Comparison of ENCODE assay signal across 27 cellular contexts in genomic region chr6:91720323-91720722, GRCh38.
DNase-seq lines count a peak whose midpoint lies in the region; ATAC-seq, FAIRE-seq and TF ChIP-seq lines count a peak whose summit lies in the region.
"Had no signal": no experiment of that assay in that cellular context is flagged by ENCODE, and none has a peak within 500 bp of the region (broad histone marks: within the 10 kb centered on the region; RNA-seq: fewer than 3 reads in every experiment).

No MANE protein-coding gene starts in this region.

- no peak for TF ChIP-seq CTCF in GM12878 (IDR thresholded peaks at IDR 0.05 in 2 of 3, conservative IDR thresholded peaks at IDR 0.05 in 1 of 3; ENCODE audit: control insufficient read depth in 2 of 3, extremely low read depth in 1 of 3, insufficient read depth in 1 of 3, low read depth in 3 of 3, low read length in 3 of 3)

- H3K4me3 ChIP-seq in GM12878 = no peak overlapping the region
- H3K4me3 ChIP-seq: K562 had no signal

- H3K9me3 ChIP-seq in GM12878 (replicated peaks; ENCODE audit: control insufficient read depth, insufficient read depth, low read length) = no peaks in the 10 kb centered on the region

- RAD21 ChIA-PET in GM12878 (lab: Charles Lee; ENCODE audit: unreplicated experiment) = interaction anchor here (0.9 to 1.9 kb wide), 6 partner anchors 10 to 240 kb away, joined by 3 to 8 read pairs (median 3); no protein-coding TSS in a partner anchor

- TF ChIP-seq EP300 in GM12878 (IDR thresholded peaks at IDR 0.05; ENCODE audit: borderline replicate concordance in 1 of 2, control insufficient read depth in 1 of 2, low read depth in 2 of 2, low read length in 2 of 2) = no peak

- TF ChIP-seq RAD21 in GM12878 (IDR thresholded peaks at IDR 0.05; ENCODE audit: insufficient read depth, low read depth, low read length) = no peak

- no peak overlapping the region for H2AFZ ChIP-seq in GM12878 (ENCODE audit: control insufficient read depth, low read depth, low read length)

- no peak overlapping the region for H3K27ac ChIP-seq in GM12878 (ENCODE audit: control insufficient read depth, insufficient read depth)
- H3K27ac ChIP-seq: RWPE1 had no signal

- in situ Hi-C loops in GM12878 (cut with MboI) = no loop called here

- ATAC-seq in GM12878 (peak; percentile 31), GM18858 (IDR thresholded peaks at IDR 0.05; ENCODE audit: unreplicated experiment) (no peak), left ventricle myocardium superior (no peak), HG02870 (IDR thresholded peaks at IDR 0.05; ENCODE audit: unreplicated experiment) (no peak)
- ATAC-seq: K562, Panc1, T-cell had no signal

- intact Hi-C loops in GM12878 (cut with micrococcal nuclease; ENCODE audit: unreplicated experiment) (no loop called here), left ventricle myocardium superior (cut with micrococcal nuclease) (no loop called here)

- H3K79me2 ChIP-seq in GM12878 (ENCODE audit: control insufficient read depth, insufficient read depth, low read length) = no peaks in the 10 kb centered on the region

- BruUV-seq in GM12878 (replicated peaks; lab: Mats Ljungman, UMichigan) = no TSS peak

- no peak for FAIRE-seq in GM12878 (lab: Jason Lieb, UNC)
- FAIRE-seq: GM18507, H54, HTR-8/SVneo, K562 had no signal

- POLR2A ChIA-PET in GM12878 (lab: Charles Lee) = interaction anchor here (1.7 kb wide), 1 partner anchor 15 kb away, joined by 4 read pairs; no protein-coding TSS in a partner anchor

- DNase-seq in NCI-H82 (lab: John Stamatoyannopoulos, UW) (peak; percentile 36), NCI-H82 treated with DMSO at 0.1 percent for 48 hours (lab: John Stamatoyannopoulos, UW; ENCODE audit: unreplicated experiment) (no peak), GM12878 (ENCODE audit: low read depth, low spot score) (no peak), putamen (ENCODE audit: low spot score) (peak; percentile 44), left ventricle myocardium superior (no peak)
- DNase-seq: AML-193; C1 segment of cervical spinal cord; CD4-positive, alpha-beta memory T cell; COR-L47; DMS79 treated with DMSO at 0.1 percent for 48 hours; Kasumi-1; NCI-H1092 treated with DMSO at 0.1 percent for 48 hours; NCI-H146; NCI-H1930; NCI-H2107; NCI-H748 treated with DMSO at 0.1 percent for 48 hours; NK-92 treated with Interleukin-12 subunit alpha and Interleukin-12 subunit beta, amount 100 ng/mL, for 24 hours; SHP77; T-cell had no signal

- no peak overlapping the region for H3K4me2 ChIP-seq in GM12878 (ENCODE audit: control insufficient read depth, insufficient read depth)

- SMC1A ChIA-PET in GM12878 (lab: Charles Lee; ENCODE audit: uncharacterized antibody, unreplicated experiment) = interaction anchor here (0.5 to 4.6 kb wide), 9 partner anchors 9 to 390 kb away, joined by 3 to 25 read pairs (median 4); no protein-coding TSS in a partner anchor

- no peak for TF ChIP-seq POLR2A in GM12878 (IDR thresholded peaks at IDR 0.05; ENCODE audit: low read depth, low read length)

- no peaks in the 10 kb centered on the region for H3K36me3 ChIP-seq in GM12878 (ENCODE audit: control insufficient read depth in 2 of 2, insufficient read depth in 2 of 2, low read length in 1 of 2)

- H3K27me3 ChIP-seq in GM12878 (replicated peaks in 1 of 2; ENCODE audit: control insufficient read depth in 2 of 2, insufficient read depth in 2 of 2, low read length in 1 of 2) = no peaks in the 10 kb centered on the region

- CTCF ChIA-PET in GM12878 (lab: Yijun Ruan, JAX) = interaction anchor here (1.0 to 1.3 kb wide), 2 partner anchors 9 to 11 kb away, joined by 4 to 5 read pairs; no protein-coding TSS in a partner anchor

- H3K9ac ChIP-seq in GM12878 (ENCODE audit: control insufficient read depth, insufficient read depth, low read length) = no peak overlapping the region

- no peaks in the 10 kb centered on the region for H4K20me1 ChIP-seq in GM12878 (ENCODE audit: control insufficient read depth, insufficient read depth)

- no peaks in the 10 kb centered on the region for H3K4me1 ChIP-seq in GM12878 (ENCODE audit: control insufficient read depth, insufficient read depth, low read length)

- 100% methylated on average over 1 of the region's 1 CpG for WGBS in GM12878 (ENCODE audit: insufficient coverage, insufficient replicate concordance, low lambda C conversion rate, missing lambda C conversion rate)

TF ChIP-seq in GM12878, 131 proteins besides CTCF, POLR2A, EP300 and RAD21:
- no peak for TF ChIP-seq RCOR1 (conservative IDR thresholded peaks at IDR 0.05; ENCODE audit: low read depth, low read length)
- peak; percentile 89 for TF ChIP-seq PKNOX1 (IDR thresholded peaks at IDR 0.05)

Comparison
In these comparisons a context has a peak if more than half of its experiments do, and no peak if none do; other contexts are left out.
1. DNase-seq: peak in NCI-H82 (single experiment) and putamen (single experiment); none in NCI-H82 treated with DMSO at 0.1 percent for 48 hours (single experiment), GM12878 (single experiment) and left ventricle myocardium superior (single experiment).